ENCODE assay signal across 8 cellular contexts in genomic region chr11:83292709-83293435, GRCh38. TPM values are rescaled to one million over a fixed set of nuclear protein-coding genes. Genes with fewer than 3 reads are reported as not detected.
DNase-seq lines count a peak whose midpoint lies in the region; ATAC-seq and TF ChIP-seq lines count a peak whose summit lies in the region.

No MANE protein-coding gene starts in this region.

- H2AFZ ChIP-seq in DND-41 (ENCODE audit: low read depth, low read length): peak overlapping the region; percentile 36; the same call in 1 of the 2 replicates

- TF ChIP-seq CTCF in DND-41 (IDR thresholded peaks at IDR 0.05; ENCODE audit: borderline replicate concordance, extremely low read depth, low read length, poor library complexity, severe bottlenecking) (peak; percentile 76), sigmoid colon (IDR thresholded peaks at IDR 0.05) (peak; percentile 53 to 71 (median 61))

- no peaks in the 10 kb centered on the region for H4K20me1 ChIP-seq in DND-41 (ENCODE audit: insufficient read depth, low read length)

- 53 to 55% methylated on average over 7 of the region's 7 CpGs for WGBS in sigmoid colon, 2 donors

- H3K36me3 ChIP-seq in DND-41 (ENCODE audit: insufficient read depth, low read length) (no peaks in the 10 kb centered on the region), sigmoid colon (no peaks in the 10 kb centered on the region)

- peak; percentile 28 for DNase-seq in DND-41
- DNase-seq in NOMO-1 treated with dmso at 0.1 percent for 144 hours (lab: John Stamatoyannopoulos, UW; ENCODE audit: unreplicated experiment): peak; percentile 29
- DNase-seq in amygdala (lab: John Stamatoyannopoulos, UW): peak in 32 of 56 donors; percentile 2 to 78 (median 32)
- peak; percentile 41 for DNase-seq in hepatic stellate cell (ENCODE audit: low spot score)
- DNase-seq in sigmoid colon: no peak
- DNase-seq in NK-92 (lab: John Stamatoyannopoulos, UW; ENCODE audit: unreplicated experiment): no peak

- H3K4me3 ChIP-seq in DND-41 (ENCODE audit: low read depth in 1 of 2, low read length in 2 of 2) (peak overlapping the region in 1 of 2 experiments; percentile 33; a peak in 1 of 4 replicates), sigmoid colon (no peak overlapping the region)

- H3K4me2 ChIP-seq in DND-41 (ENCODE audit: insufficient read depth, low read length): peak overlapping the region; percentile 50; the same call in 1 of the 2 replicates

- intact Hi-C loops in sigmoid colon (cut with DNase I): loop anchor here (1.0 to 2.0 kb wide), 3 partner anchors 432 to 526 kb away; no protein-coding TSS in a partner anchor

- no peaks in the 10 kb centered on the region for H3K79me2 ChIP-seq in DND-41 (ENCODE audit: insufficient read depth, low read length)

- H3K4me1 ChIP-seq in DND-41 (ENCODE audit: insufficient read depth, low read length) (peaks cover 4% of the 10 kb centered on the region; the same call in 1 of the 2 replicates), sigmoid colon (no peaks in the 10 kb centered on the region)

- H3K9me3 ChIP-seq in DND-41 (ENCODE audit: insufficient read depth, low read length, severe bottlenecking): no peaks in the 10 kb centered on the region
- no peaks in the 10 kb centered on the region for H3K9me3 ChIP-seq in sigmoid colon

- TF ChIP-seq POLR2A in sigmoid colon (IDR thresholded peaks at IDR 0.05): no peak

- H3K27ac ChIP-seq in DND-41 (ENCODE audit: low read length) (no peak overlapping the region), sigmoid colon (no peak overlapping the region)

- no peak for TF ChIP-seq EP300 in sigmoid colon (IDR thresholded peaks at IDR 0.05)

- H3K27me3 ChIP-seq in DND-41 (ENCODE audit: insufficient read depth, low read length, poor library complexity) (no peaks in the 10 kb centered on the region), sigmoid colon (no peaks in the 10 kb centered on the region)

- peak; percentile 88 for ATAC-seq in DND-41 (ENCODE audit: insufficient read depth, low read depth)
- ATAC-seq in GM19372 (IDR thresholded peaks at IDR 0.05; ENCODE audit: low read depth, unreplicated experiment): peak; percentile 73
- peak; percentile 67 for ATAC-seq in HG03520 (IDR thresholded peaks at IDR 0.05; ENCODE audit: unreplicated experiment)

- H3K9ac ChIP-seq in DND-41 (ENCODE audit: low read depth, low read length): no peak overlapping the region

RNA-seq across cellular contexts. Expression of gene CCDC90B, which starts 6.7 kb away (rescaled TPM):
- 10 to 100 TPM; 28.9 to 49.2 (median 42.6) TPM for total RNA-seq in sigmoid colon
- polyA plus RNA-seq in sigmoid colon: 10 to 100 TPM; 28.6 to 51.3 (median 44.4) TPM

Comparison
In these comparisons a context has a peak if more than half of its experiments do, and no peak if none do; other contexts are left out.
1. DNase-seq: peak in DND-41 (single experiment), NOMO-1 treated with dmso at 0.1 percent for 144 hours (single experiment), amygdala (32 of 56) and hepatic stellate cell (single experiment); none in sigmoid colon (single experiment) and NK-92 (single experiment).
2. Peak in every context shown above with its lines, with median percentiles within 50 percentile points of each other: ATAC-seq.